8 cellular contexts compared by ENCODE assay signal in the genomic region with DNA sequence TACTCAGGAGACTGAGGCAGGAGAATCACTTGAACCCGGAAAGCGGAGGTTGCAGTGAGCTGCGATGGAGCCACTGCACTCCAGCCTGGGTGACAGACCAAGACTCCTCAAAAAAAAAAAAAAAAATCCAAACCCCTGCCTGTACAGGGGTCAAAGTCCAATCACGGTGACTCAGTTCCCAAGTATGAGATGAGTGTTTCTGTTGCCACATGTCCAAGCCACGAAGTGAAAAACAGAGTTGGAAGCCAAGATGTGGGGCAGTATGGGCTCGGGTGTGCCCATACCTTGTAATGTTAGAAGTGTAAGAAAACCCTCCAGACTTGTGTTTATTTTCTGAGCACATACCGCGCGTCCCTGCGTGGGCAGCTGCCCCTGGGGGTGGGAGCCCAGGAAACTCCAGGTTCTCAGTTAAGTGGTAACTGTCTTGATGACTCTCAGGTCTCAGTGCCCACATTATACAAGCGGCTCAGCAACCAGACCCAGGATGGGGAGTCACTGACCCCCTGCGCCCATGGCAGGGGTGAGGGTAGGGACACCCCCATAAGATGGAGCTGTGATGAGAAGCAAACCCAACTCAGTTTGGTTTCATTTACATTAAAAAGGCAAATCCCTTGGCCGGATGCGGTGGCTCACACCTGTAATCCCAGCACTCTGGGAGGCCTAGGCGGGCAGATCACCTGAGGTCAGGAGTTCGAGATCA. TPM values are rescaled to one million over a fixed set of nuclear protein-coding genes. Genes with fewer than 3 reads are reported as not detected.
DNase-seq lines count a peak whose midpoint lies in the region; ATAC-seq and TF ChIP-seq lines count a peak whose summit lies in the region.

No MANE protein-coding gene starts in this region.

- peak overlapping the region; percentile 61 for H3K4me3 Mint-ChIP-seq in stimulated activated naive CD8-positive, alpha-beta T cell treated with anti-CD3 and anti-CD28 coated beads, Interleukin-15, Interleukin-2, amounts not matched to agents 100 ng/mL and 50 ng/mL, for 24 hours

- peak; percentile 85 for DNase-seq in RWPE1 (ENCODE audit: low spot score)
- DNase-seq in brain microvascular endothelial cell: peak; percentile 96
- peak; percentile 57 to 95 for DNase-seq in lung microvascular endothelial cell (ENCODE audit: low read depth in 2 of 2)
- no peak for DNase-seq in NCI-H1417 treated with DMSO at 0.1 percent for 48 hours (lab: John Stamatoyannopoulos, UW)
- DNase-seq in GM13976 (ENCODE audit: low spot score): no peak

- ATAC-seq in HG02852 (IDR thresholded peaks at IDR 0.05; ENCODE audit: unreplicated experiment): no peak

- CTCF ChIA-PET in RWPE1 (lab: Yijun Ruan, JAX): interaction anchor here (0.6 to 0.7 kb wide), 2 partner anchors 16 to 250 kb away, joined by 3 to 4 read pairs; no protein-coding TSS in a partner anchor

- H3K27me3 ChIP-seq in brain microvascular endothelial cell (replicated peaks): no peaks in the 10 kb centered on the region

- peak overlapping the region; percentile 89 for H3K27ac Mint-ChIP-seq in stimulated activated naive CD8-positive, alpha-beta T cell treated with anti-CD3 and anti-CD28 coated beads, Interleukin-15, Interleukin-2, amounts not matched to agents 100 ng/mL and 50 ng/mL, for 24 hours

- peaks cover 55% of the 10 kb centered on the region for H3K4me1 Mint-ChIP-seq in stimulated activated naive CD8-positive, alpha-beta T cell treated with anti-CD3 and anti-CD28 coated beads, Interleukin-15, Interleukin-2, amounts not matched to agents 100 ng/mL and 50 ng/mL, for 24 hours (ENCODE audit: low read depth)

- POLR2A ChIA-PET in RWPE1 (lab: Yijun Ruan, JAX; ENCODE audit: low non-redundant PET): interaction anchor here (0.7 kb wide), 1 partner anchor 66 kb away, joined by 4 read pairs; no protein-coding TSS in a partner anchor

- H3K27ac ChIP-seq in RWPE1: peak overlapping the region; percentile 100
- H3K27ac ChIP-seq in brain microvascular endothelial cell: peak overlapping the region; percentile 96

- H3K36me3 ChIP-seq in brain microvascular endothelial cell (replicated peaks): peaks cover 15% of the 10 kb centered on the region

- H3K4me3 ChIP-seq in brain microvascular endothelial cell (ENCODE audit: low read depth, low read length): peak overlapping the region; percentile 5

- in situ Hi-C loops in GM18951 (cut with MboI; ENCODE audit: low sequenced_read_pairs, unreplicated experiment) (no loop called here), brain microvascular endothelial cell (cut with HindIII; ENCODE audit: low pct_ligation_motif_present, low sequenced_read_pairs) (loop anchor here (25.0 kb wide), 1 partner anchor 135 kb away; a partner anchor contains a TSS), GM13976 (cut with MboI; ENCODE audit: low sequenced_read_pairs, unreplicated experiment) (no loop called here)

- TF ChIP-seq CTCF in RWPE1 (conservative IDR thresholded peaks at IDR 0.05; ENCODE audit: low read depth) (no peak), brain microvascular endothelial cell (IDR thresholded peaks at IDR 0.05; ENCODE audit: low read depth, low read length, missing control alignments) (no peak), GM13976 (IDR thresholded peaks at IDR 0.05; ENCODE audit: borderline replicate concordance, control extremely low read depth, extremely low read depth, insufficient read depth, missing control alignments) (no peak)

- no peaks in the 10 kb centered on the region for H3K36me3 Mint-ChIP-seq in stimulated activated naive CD8-positive, alpha-beta T cell treated with anti-CD3 and anti-CD28 coated beads, Interleukin-15, Interleukin-2, amounts not matched to agents 100 ng/mL and 50 ng/mL, for 24 hours (ENCODE audit: low read depth)

- H3K9me3 Mint-ChIP-seq in stimulated activated naive CD8-positive, alpha-beta T cell treated with anti-CD3 and anti-CD28 coated beads, Interleukin-15, Interleukin-2, amounts not matched to agents 100 ng/mL and 50 ng/mL, for 24 hours: no peaks in the 10 kb centered on the region

- H3K27me3 Mint-ChIP-seq in stimulated activated naive CD8-positive, alpha-beta T cell treated with anti-CD3 and anti-CD28 coated beads, Interleukin-15, Interleukin-2, amounts not matched to agents 100 ng/mL and 50 ng/mL, for 24 hours: no peaks in the 10 kb centered on the region

- peak; percentile 12 for TF ChIP-seq POLR2A in GM18951 (IDR thresholded peaks at IDR 0.05; ENCODE audit: extremely low read depth, insufficient read depth, insufficient read length)

RNA-seq across cellular contexts. Expression of a gene that starts 1.2 kb away (rescaled TPM):
- total RNA-seq in lung microvascular endothelial cell: 415 and 423 TPM in 2 replicates

RNA-seq across cellular contexts. Expression of a gene that starts 7.4 kb away (rescaled TPM):
- total RNA-seq in lung microvascular endothelial cell: 50.4 and 63.4 TPM in 2 replicates

RNA-seq across cellular contexts. Expression of a gene that starts 35.6 kb away (rescaled TPM):
- total RNA-seq in lung microvascular endothelial cell: 17.7 and 19.6 TPM in 2 replicates

Comparison
In these comparisons a context has a peak if more than half of its experiments do, and no peak if none do; other contexts are left out.
1. DNase-seq: peak in RWPE1 (single experiment), brain microvascular endothelial cell (single experiment) and lung microvascular endothelial cell (2 of 2); none in NCI-H1417 treated with DMSO at 0.1 percent for 48 hours (single experiment) and GM13976 (single experiment).